In the genomic region with DNA sequence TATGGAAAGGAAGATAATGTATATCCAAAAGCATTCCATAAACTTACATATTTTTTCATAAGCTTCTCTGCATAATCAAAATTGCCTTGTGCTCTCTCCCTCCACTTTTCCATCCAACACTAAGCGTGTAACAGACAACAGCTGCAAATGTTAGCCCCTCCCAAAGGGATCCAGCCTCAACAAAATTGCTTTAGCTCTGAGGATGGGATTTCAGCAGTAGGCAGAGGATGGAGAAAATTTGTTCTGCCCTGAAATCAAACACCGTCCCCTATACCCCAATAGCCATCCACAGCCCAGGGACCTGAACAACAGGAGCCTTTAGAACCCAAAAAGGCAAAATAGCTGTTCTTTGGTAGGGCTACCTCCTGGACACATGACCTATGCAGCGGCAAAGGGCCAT, we compare ENCODE assay signal across 35 cellular contexts. TPM values are rescaled to one million over a fixed set of nuclear protein-coding genes. Genes with fewer than 3 reads are reported as not detected.
"Had no signal": no experiment of that assay in that cellular context is flagged by ENCODE, and none has a peak within 500 bp of the region (broad histone marks: within the 10 kb centered on the region; RNA-seq: fewer than 3 reads in every experiment).

No MANE protein-coding gene starts in this region.

- H3K4me1 Mint-ChIP-seq: activated B cell treated with CpG ODN at 0.5 μM for 24 hours; activated CD4-positive, alpha-beta memory T cell treated with anti-CD3 and anti-CD28 coated beads, Interleukin-2, amount 10 ng/mL, durations not matched to agents 7 days and 5 days; activated CD4-positive, alpha-beta T cell treated with anti-CD3 and anti-CD28 coated beads, Interleukin-2, amount 10 ng/mL, durations not matched to agents 7 days and 5 days; activated CD8-positive, alpha-beta memory T cell treated with anti-CD3 and anti-CD28 coated beads, Interleukin-2, amount 10 ng/mL, durations not matched to agents 7 days and 5 days; activated naive CD4-positive, alpha-beta T cell treated with anti-CD3 and anti-CD28 coated beads, Interleukin-2, amount 10 ng/mL, durations not matched to agents 7 days and 5 days; activated naive CD4-positive, alpha-beta T cell treated with anti-CD3 and anti-CD28 coated beads, Interleukin-2, amount 50 U/mL, for 24 hours; activated naive CD8-positive, alpha-beta T cell treated with anti-CD3 and anti-CD28 coated beads, Interleukin-2, amount 50 U/mL, for 24 hours; central memory CD8-positive, alpha-beta T cell had no signal

- H3K4me1 ChIP-seq: ascending aorta had no signal

- H3K27ac ChIP-seq: ascending aorta, cardiac muscle cell, VCaP had no signal

- H3K36me3 ChIP-seq: ascending aorta, cardiac muscle cell had no signal

- H3K27ac Mint-ChIP-seq: activated B cell treated with CpG ODN at 0.5 μM for 24 hours; activated CD4-positive, alpha-beta memory T cell treated with anti-CD3 and anti-CD28 coated beads, Interleukin-2, amount 10 ng/mL, durations not matched to agents 7 days and 5 days; activated CD4-positive, alpha-beta T cell treated with anti-CD3 and anti-CD28 coated beads, Interleukin-2, amount 10 ng/mL, durations not matched to agents 7 days and 5 days; activated CD8-positive, alpha-beta memory T cell treated with anti-CD3 and anti-CD28 coated beads, Interleukin-2, amount 10 ng/mL, durations not matched to agents 7 days and 5 days; activated CD8-positive, alpha-beta T cell treated with anti-CD3 and anti-CD28 coated beads, Interleukin-2, amount 10 ng/mL, durations not matched to agents 7 days and 5 days; activated naive CD4-positive, alpha-beta T cell treated with anti-CD3 and anti-CD28 coated beads, Interleukin-2, amount 10 ng/mL, durations not matched to agents 7 days and 5 days; activated naive CD4-positive, alpha-beta T cell treated with anti-CD3 and anti-CD28 coated beads, Interleukin-2, amount 50 U/mL, for 24 hours; activated naive CD8-positive, alpha-beta T cell; activated naive CD8-positive, alpha-beta T cell treated with anti-CD3 and anti-CD28 coated beads, Interleukin-2, amount 10 ng/mL, durations not matched to agents 7 days and 5 days; activated naive CD8-positive, alpha-beta T cell treated with anti-CD3 and anti-CD28 coated beads, Interleukin-2, amount 50 U/mL, for 24 hours; activated T-cell treated with anti-CD3 and anti-CD28 coated beads, Interleukin-2, amount 50 U/mL, for 24 hours; activated T-helper 2 cell treated with anti-CD3 and anti-CD28 coated beads, Interferon-gamma antibody, Interleukin-2, Interleukin-4, amounts not matched to agents 10 μg/mL and 5 μg/mL and 100 μg/mL, durations not matched to agents 14 hours and 24 hours and 36 hours; brain; T-helper 1 cell treated with Interleukin-12 subunit alpha and Interleukin-12 subunit beta and Interleukin-4 antibody, amounts not matched to agents 30 μg/mL and 1 μg/mL, for 36 hours; T-helper 2 cell treated with Interferon-gamma antibody and Interleukin-4, amounts not matched to agents 5 μg/mL and 100 μg/mL, for 36 hours had no signal

- H3K27me3 ChIP-seq: ascending aorta, cardiac muscle cell had no signal

- H3K4me3 Mint-ChIP-seq: activated B cell treated with CpG ODN at 0.5 μM for 24 hours; activated CD4-positive, alpha-beta memory T cell treated with anti-CD3 and anti-CD28 coated beads, Interleukin-2, amount 10 ng/mL, durations not matched to agents 7 days and 5 days; activated CD4-positive, alpha-beta T cell treated with anti-CD3 and anti-CD28 coated beads, Interleukin-2, amount 10 ng/mL, durations not matched to agents 7 days and 5 days; activated CD8-positive, alpha-beta memory T cell treated with anti-CD3 and anti-CD28 coated beads, Interleukin-2, amount 10 ng/mL, durations not matched to agents 7 days and 5 days; activated CD8-positive, alpha-beta T cell treated with anti-CD3 and anti-CD28 coated beads, Interleukin-2, amount 10 ng/mL, durations not matched to agents 7 days and 5 days; activated naive CD4-positive, alpha-beta T cell treated with anti-CD3 and anti-CD28 coated beads, Interleukin-2, amount 10 ng/mL, durations not matched to agents 7 days and 5 days; activated naive CD4-positive, alpha-beta T cell treated with anti-CD3 and anti-CD28 coated beads, Interleukin-2, amount 50 U/mL, for 24 hours; activated naive CD8-positive, alpha-beta T cell; activated naive CD8-positive, alpha-beta T cell treated with anti-CD3 and anti-CD28 coated beads, Interleukin-2, amount 10 ng/mL, durations not matched to agents 7 days and 5 days; activated naive CD8-positive, alpha-beta T cell treated with anti-CD3 and anti-CD28 coated beads, Interleukin-2, amount 50 U/mL, for 24 hours; activated T-cell treated with anti-CD3 and anti-CD28 coated beads, Interleukin-2, amount 50 U/mL, for 24 hours; brain; central memory CD8-positive, alpha-beta T cell; T-helper 1 cell treated with Interleukin-12 subunit alpha and Interleukin-12 subunit beta and Interleukin-4 antibody, amounts not matched to agents 30 μg/mL and 1 μg/mL, for 36 hours; T-helper 2 cell treated with Interferon-gamma antibody and Interleukin-4, amounts not matched to agents 5 μg/mL and 100 μg/mL, for 36 hours had no signal

- DNase-seq: activated B cell treated with CpG ODN at 0.5 μM for 24 hours; activated CD4-positive, alpha-beta memory T cell treated with anti-CD3 and anti-CD28 coated beads, Interleukin-2, amount 10 ng/mL, durations not matched to agents 7 days and 5 days; activated CD4-positive, alpha-beta T cell treated with anti-CD3 and anti-CD28 coated beads for 4 hours; activated CD4-positive, alpha-beta T cell treated with anti-CD3 and anti-CD28 coated beads, Interleukin-2, amount 10 ng/mL, durations not matched to agents 7 days and 5 days; activated CD4-positive, alpha-beta T cell treated with anti-CD3 and anti-CD28 coated beads, Interleukin-2, amount 50 U/mL, for 48 hours; activated CD4-positive, CD25-positive, alpha-beta regulatory T cell treated with anti-CD3 and anti-CD28 coated beads, Interleukin-2, amount 50 U/mL, for 72 hours; activated CD8-positive, alpha-beta memory T cell treated with anti-CD3 and anti-CD28 coated beads for 24 hours; activated CD8-positive, alpha-beta memory T cell treated with anti-CD3 and anti-CD28 coated beads, Interleukin-2, amount 10 ng/mL, durations not matched to agents 7 days and 5 days; activated CD8-positive, alpha-beta memory T cell treated with anti-CD3 and anti-CD28 coated beads, Interleukin-2, amount 50 U/mL, for 48 hours; activated CD8-positive, alpha-beta T cell treated with anti-CD3 and anti-CD28 coated beads, Interleukin-2, amount 10 ng/mL, durations not matched to agents 7 days and 5 days; activated effector memory CD4-positive, alpha-beta T cell treated with Interleukin-2 at 50 U/mL for 16 hours; activated gamma-delta T cell; activated naive CD4-positive, alpha-beta T cell treated with anti-CD3 and anti-CD28 coated beads, Interleukin-2, amount 10 ng/mL, durations not matched to agents 7 days and 5 days; activated naive CD4-positive, alpha-beta T cell treated with Interleukin-2 at 50 U/mL for 16 hours; activated naive CD8-positive, alpha-beta T cell treated with anti-CD3 and anti-CD28 coated beads, Interleukin-2, amount 10 ng/mL, durations not matched to agents 7 days and 5 days; activated naive CD8-positive, alpha-beta T cell treated with anti-CD3 and anti-CD28 coated beads, Interleukin-2, amount 50 U/mL, for 24 hours; activated T-cell treated with anti-CD3 and anti-CD28 coated beads, Interleukin-2, amount 50 U/mL, for 24 hours; activated T-cell treated with anti-CD3 and anti-CD28 coated beads, Interleukin-2, amount 50 U/mL, for 48 hours; amygdala; anterior cingulate cortex; caudate nucleus; cerebellar nuclear complex; T-helper 2 cell; T-helper 9 cell had no signal

- H3K4me3 ChIP-seq: ascending aorta, cardiac muscle cell had no signal

- H3K9me3 Mint-ChIP-seq: activated B cell treated with CpG ODN at 0.5 μM for 24 hours; activated CD4-positive, alpha-beta memory T cell treated with anti-CD3 and anti-CD28 coated beads, Interleukin-2, amount 10 ng/mL, durations not matched to agents 7 days and 5 days; activated CD4-positive, alpha-beta T cell treated with anti-CD3 and anti-CD28 coated beads, Interleukin-2, amount 10 ng/mL, durations not matched to agents 7 days and 5 days; activated naive CD4-positive, alpha-beta T cell treated with anti-CD3 and anti-CD28 coated beads, Interleukin-2, amount 10 ng/mL, durations not matched to agents 7 days and 5 days; activated naive CD4-positive, alpha-beta T cell treated with anti-CD3 and anti-CD28 coated beads, Interleukin-2, amount 50 U/mL, for 24 hours; activated naive CD8-positive, alpha-beta T cell treated with anti-CD3 and anti-CD28 coated beads, Interleukin-2, amount 10 ng/mL, durations not matched to agents 7 days and 5 days; activated naive CD8-positive, alpha-beta T cell treated with anti-CD3 and anti-CD28 coated beads, Interleukin-2, amount 50 U/mL, for 24 hours; activated T-cell treated with anti-CD3 and anti-CD28 coated beads, Interleukin-2, amount 50 U/mL, for 24 hours; activated T-helper 2 cell treated with anti-CD3 and anti-CD28 coated beads, Interferon-gamma antibody, Interleukin-2, Interleukin-4, amounts not matched to agents 10 μg/mL and 5 μg/mL and 100 μg/mL, durations not matched to agents 14 hours and 24 hours and 36 hours; central memory CD8-positive, alpha-beta T cell; T-helper 1 cell treated with Interleukin-12 subunit alpha and Interleukin-12 subunit beta and Interleukin-4 antibody, amounts not matched to agents 30 μg/mL and 1 μg/mL, for 36 hours; T-helper 2 cell treated with Interferon-gamma antibody and Interleukin-4, amounts not matched to agents 5 μg/mL and 100 μg/mL, for 36 hours had no signal

- H3K27me3 Mint-ChIP-seq: activated B cell treated with CpG ODN at 0.5 μM for 24 hours; activated CD4-positive, alpha-beta memory T cell treated with anti-CD3 and anti-CD28 coated beads, Interleukin-2, amount 10 ng/mL, durations not matched to agents 7 days and 5 days; activated CD4-positive, alpha-beta T cell treated with anti-CD3 and anti-CD28 coated beads, Interleukin-2, amount 10 ng/mL, durations not matched to agents 7 days and 5 days; activated CD8-positive, alpha-beta memory T cell treated with anti-CD3 and anti-CD28 coated beads, Interleukin-2, amount 10 ng/mL, durations not matched to agents 7 days and 5 days; activated naive CD4-positive, alpha-beta T cell treated with anti-CD3 and anti-CD28 coated beads, Interleukin-2, amount 10 ng/mL, durations not matched to agents 7 days and 5 days; activated naive CD4-positive, alpha-beta T cell treated with anti-CD3 and anti-CD28 coated beads, Interleukin-2, amount 50 U/mL, for 24 hours; activated naive CD8-positive, alpha-beta T cell; activated naive CD8-positive, alpha-beta T cell treated with anti-CD3 and anti-CD28 coated beads, Interleukin-2, amount 10 ng/mL, durations not matched to agents 7 days and 5 days; activated naive CD8-positive, alpha-beta T cell treated with anti-CD3 and anti-CD28 coated beads, Interleukin-2, amount 50 U/mL, for 24 hours; brain; central memory CD8-positive, alpha-beta T cell had no signal

- H3K9me3 ChIP-seq: ascending aorta had no signal

- H3K36me3 Mint-ChIP-seq: activated CD8-positive, alpha-beta memory T cell treated with anti-CD3 and anti-CD28 coated beads, Interleukin-2, amount 10 ng/mL, durations not matched to agents 7 days and 5 days; activated naive CD4-positive, alpha-beta T cell treated with anti-CD3 and anti-CD28 coated beads, Interleukin-2, amount 10 ng/mL, durations not matched to agents 7 days and 5 days; activated naive CD4-positive, alpha-beta T cell treated with anti-CD3 and anti-CD28 coated beads, Interleukin-2, amount 50 U/mL, for 24 hours; activated naive CD8-positive, alpha-beta T cell; activated naive CD8-positive, alpha-beta T cell treated with anti-CD3 and anti-CD28 coated beads, Interleukin-2, amount 10 ng/mL, durations not matched to agents 7 days and 5 days; brain had no signal

RNA-seq across cellular contexts. Expression of a gene that starts 28.8 kb away (rescaled TPM):
- total RNA-seq: activated B cell treated with CpG ODN at 0.5 μM for 24 hours; activated CD4-positive, alpha-beta memory T cell treated with anti-CD3 and anti-CD28 coated beads, Interleukin-2, amount 10 ng/mL, durations not matched to agents 7 days and 5 days; activated CD4-positive, alpha-beta T cell treated with anti-CD3 and anti-CD28 coated beads, Interleukin-2, amount 10 ng/mL, durations not matched to agents 7 days and 5 days; activated CD8-positive, alpha-beta memory T cell treated with anti-CD3 and anti-CD28 coated beads, Interleukin-2, amount 10 ng/mL, durations not matched to agents 7 days and 5 days; activated CD8-positive, alpha-beta T cell treated with anti-CD3 and anti-CD28 coated beads, Interleukin-2, amount 10 ng/mL, durations not matched to agents 7 days and 5 days; activated naive CD8-positive, alpha-beta T cell treated with anti-CD3 and anti-CD28 coated beads, Interleukin-2, amount 10 ng/mL, durations not matched to agents 7 days and 5 days; activated T-helper 2 cell treated with anti-CD3 and anti-CD28 coated beads, Interferon-gamma antibody, Interleukin-2, Interleukin-4, amounts not matched to agents 10 μg/mL and 5 μg/mL and 100 μg/mL, durations not matched to agents 14 hours and 24 hours and 36 hours; chondrocyte had no signal
